Comparison of ENCODE assay signal across 8 cellular contexts in the genomic region with DNA sequence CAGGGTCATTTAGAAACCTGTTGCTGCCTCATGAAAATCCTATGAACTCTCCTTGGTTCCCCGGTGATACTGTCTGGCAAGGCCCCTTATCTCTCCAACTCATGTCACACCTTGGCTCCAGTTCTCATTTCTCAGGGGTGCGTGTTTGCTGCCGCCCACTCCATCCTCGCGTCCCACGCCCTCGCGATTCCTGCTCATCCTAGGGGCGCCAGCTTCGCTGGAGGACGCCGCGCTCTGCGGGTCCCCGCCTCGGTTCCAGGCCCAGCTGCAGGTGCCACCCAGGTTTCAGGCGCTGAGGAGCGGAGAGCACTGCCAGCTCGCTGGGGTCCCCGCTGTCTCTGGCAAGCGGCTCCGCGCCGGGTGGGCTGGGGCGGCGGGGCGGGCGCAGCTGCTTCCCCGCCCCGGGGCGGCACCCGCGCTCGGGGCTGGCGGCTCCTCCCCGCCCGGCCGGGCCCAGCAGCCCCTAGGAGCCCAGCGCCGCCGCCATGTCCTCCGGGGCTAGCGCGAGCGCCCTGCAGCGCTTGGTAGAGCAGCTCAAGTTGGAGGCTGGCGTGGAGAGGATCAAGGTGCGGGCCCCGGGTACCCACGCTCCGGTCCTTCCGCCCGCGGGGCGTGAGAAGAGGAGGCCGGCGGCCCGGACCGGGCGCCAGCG. TPM values are rescaled to one million over a fixed set of nuclear protein-coding genes. Genes with fewer than 3 reads are reported as not detected.
DNase-seq lines count a peak whose midpoint lies in the region; FAIRE-seq and TF ChIP-seq lines count a peak whose summit lies in the region.

GNG10 (plus strand) TSS at position 456 of the 652 bp plus-strand sequence; CDS start at position 486, 30 bp downstream.

- H3K4me3 ChIP-seq in HEK293 (ENCODE audit: low read depth, low read length) (peak within 1 kb of the TSS; percentile 78), NB4 (ENCODE audit: low read depth, low read length) (peak within 1 kb of the TSS; percentile 68), small intestine (ENCODE audit: low read depth in 1 of 2, low read length in 2 of 2) (peak within 1 kb of the TSS; percentile 73 to 83)

- H3K36me3 ChIP-seq in HEK293 (ENCODE audit: control insufficient read depth in 2 of 2, insufficient read depth in 1 of 2, low read length in 2 of 2) = peaks cover 0 to 12% of the 10 kb centered on the region in 2 experiments; a peak in 1 of 3 replicates
- H3K36me3 ChIP-seq in small intestine (ENCODE audit: control insufficient read depth in 2 of 2, insufficient read depth in 2 of 2, low read length in 2 of 2) = no peaks in the 10 kb centered on the region

- WGBS in small intestine, 3 donors = 0 to 1% (median 1%) methylated on average over 39 to 61 of the region's 61 CpGs

- CTCF ChIA-PET in HEK293 (lab: Yijun Ruan, JAX) = no interaction called here

- TF ChIP-seq CTCF in GM13976 (IDR thresholded peaks at IDR 0.05; ENCODE audit: borderline replicate concordance, control extremely low read depth, extremely low read depth, insufficient read depth, missing control alignments) (no peak), HEK293 (tag by site-specific recombination; IDR thresholded peaks at IDR 0.05) (no peak), NB4 (IDR thresholded peaks at IDR 0.05; ENCODE audit: low read depth, low read length) (no peak), VCaP (conservative IDR thresholded peaks at IDR 0.05) (no peak)

- in situ Hi-C loops in GM13976 (cut with MboI; ENCODE audit: low sequenced_read_pairs, unreplicated experiment) = no loop called here
- in situ Hi-C loops in T47D (cut with HindIII; ENCODE audit: low pct_unique_long_range_greater_than_20kb, low sequenced_read_pairs) = no loop called here

- DNase-seq in GM13976 (ENCODE audit: low spot score) (peak; percentile 94), NB4 (ENCODE audit: low read depth) (peak; percentile 64), T47D (ENCODE audit: low read depth in 1 of 2, low spot score in 1 of 2) (peak; percentile 65 to 88), iPS-NIHi7 (ENCODE audit: extremely low spot score) (peak; percentile 88), small intestine (peak; percentile 55), GF-D8 (lab: John Stamatoyannopoulos, UW) (no peak)

- no peaks in the 10 kb centered on the region for H3K27me3 ChIP-seq in small intestine (ENCODE audit: control insufficient read depth in 2 of 2, insufficient read depth in 2 of 2, low read length in 2 of 2)

- POLR2A ChIA-PET in HEK293 (lab: Yijun Ruan, JAX) = interaction anchor here (0.6 to 2.5 kb wide), 9 partner anchors 11 to 270 kb away, joined by 3 to 17 read pairs (median 4); partner anchors contain the start of gene DNAJC25

- FAIRE-seq in small intestine (lab: Jason Lieb, UNC) = no peak

- peak; percentile 44 for TF ChIP-seq POLR2A in NB4 (IDR thresholded peaks at IDR 0.05; ENCODE audit: extremely low read depth, insufficient read length)

- no peaks in the 10 kb centered on the region; the same call in 1 of the 2 replicates for H3K4me1 ChIP-seq in HEK293 (ENCODE audit: control insufficient read depth, insufficient read depth, low read length)
- no peaks in the 10 kb centered on the region for H3K4me1 ChIP-seq in small intestine (ENCODE audit: control insufficient read depth in 2 of 2, insufficient read depth in 1 of 2, low read depth in 1 of 2, low read length in 1 of 2)

- no peaks in the 10 kb centered on the region for H3K9me3 ChIP-seq in HEK293 (ENCODE audit: control insufficient read depth, insufficient read depth, low read depth, low read length)
- no peaks in the 10 kb centered on the region for H3K9me3 ChIP-seq in small intestine (ENCODE audit: control insufficient read depth, low read depth)

- no peak within 1 kb of the TSS; the same call in 1 of the 2 replicates for H3K27ac ChIP-seq in HEK293 (ENCODE audit: extremely low read depth, low read depth, low read length)
- H3K27ac ChIP-seq in VCaP = peak within 1 kb of the TSS; percentile 87
- H3K27ac ChIP-seq in small intestine (ENCODE audit: low read depth in 1 of 2, low read length in 1 of 2) = peak within 1 kb of the TSS; percentile 67 to 79

TF ChIP-seq in HEK293, 187 proteins besides CTCF, POLR2A, EP300 and RAD21 (continues in another document):
- no peak for TF ChIP-seq ZNF558 (tag by site-specific recombination; IDR thresholded peaks at IDR 0.05)
- TF ChIP-seq, protein P1, sequence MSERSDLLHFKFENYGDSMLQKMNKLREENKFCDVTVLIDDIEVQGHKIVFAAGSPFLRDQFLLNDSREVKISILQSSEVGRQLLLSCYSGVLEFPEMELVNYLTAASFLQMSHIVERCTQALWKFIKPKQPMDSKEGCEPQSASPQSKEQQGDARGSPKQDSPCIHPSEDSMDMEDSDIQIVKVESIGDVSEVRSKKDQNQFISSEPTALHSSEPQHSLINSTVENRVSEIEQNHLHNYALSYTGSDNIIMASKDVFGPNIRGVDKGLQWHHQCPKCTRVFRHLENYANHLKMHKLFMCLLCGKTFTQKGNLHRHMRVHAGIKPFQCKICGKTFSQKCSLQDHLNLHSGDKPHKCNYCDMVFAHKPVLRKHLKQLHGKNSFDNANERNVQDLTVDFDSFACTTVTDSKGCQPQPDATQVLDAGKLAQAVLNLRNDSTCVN (tag by site-specific recombination; optimal IDR thresholded peaks at IDR 0.05) = peak; percentile 64
- no peak for TF ChIP-seq ZNF433 (tag by site-specific recombination; IDR thresholded peaks at IDR 0.05; ENCODE audit: low read depth)
- TF ChIP-seq SCRT1 (tag by site-specific recombination; IDR thresholded peaks at IDR 0.05; ENCODE audit: borderline replicate concordance) = peak; percentile 87
- TF ChIP-seq ZNF777 (tag by site-specific recombination; IDR thresholded peaks at IDR 0.05; ENCODE audit: borderline replicate concordance) = no peak
- no peak for TF ChIP-seq ZNF133 (tag by site-specific recombination; IDR thresholded peaks at IDR 0.05)
- peak; percentile 73 for TF ChIP-seq ZBTB8A (tag by site-specific recombination; IDR thresholded peaks at IDR 0.05)
- TF ChIP-seq ZNF146 (tag by site-specific recombination; IDR thresholded peaks at IDR 0.05) = no peak
- TF ChIP-seq SP7 (tag by site-specific recombination; IDR thresholded peaks at IDR 0.05) = peak; percentile 39; the same call in 1 of the 2 replicates
- peak; percentile 27; the same call in 1 of the 2 replicates for TF ChIP-seq GLIS2 (tag by site-specific recombination; IDR thresholded peaks at IDR 0.05)
- TF ChIP-seq EGR2 (tag by site-specific recombination; IDR thresholded peaks at IDR 0.05; ENCODE audit: low read depth) = peak; percentile 76
- peak; percentile 45 for TF ChIP-seq GLIS1 (tag by site-specific recombination; IDR thresholded peaks at IDR 0.05)
- TF ChIP-seq ZNF169 (tag by site-specific recombination; IDR thresholded peaks at IDR 0.05) = no peak
- TF ChIP-seq ZNF404 (tag by site-specific recombination; IDR thresholded peaks at IDR 0.05) = no peak
- TF ChIP-seq ZSCAN30 (tag by site-specific recombination; IDR thresholded peaks at IDR 0.05) = peak; percentile 44; the same call in 1 of the 2 replicates
- peak; percentile 79 for TF ChIP-seq ZIC2 (tag by site-specific recombination; IDR thresholded peaks at IDR 0.05)
- TF ChIP-seq KLF17 (tag by site-specific recombination; IDR thresholded peaks at IDR 0.05) = peak; percentile 38; the same call in 1 of the 2 replicates
- TF ChIP-seq, protein P2, sequence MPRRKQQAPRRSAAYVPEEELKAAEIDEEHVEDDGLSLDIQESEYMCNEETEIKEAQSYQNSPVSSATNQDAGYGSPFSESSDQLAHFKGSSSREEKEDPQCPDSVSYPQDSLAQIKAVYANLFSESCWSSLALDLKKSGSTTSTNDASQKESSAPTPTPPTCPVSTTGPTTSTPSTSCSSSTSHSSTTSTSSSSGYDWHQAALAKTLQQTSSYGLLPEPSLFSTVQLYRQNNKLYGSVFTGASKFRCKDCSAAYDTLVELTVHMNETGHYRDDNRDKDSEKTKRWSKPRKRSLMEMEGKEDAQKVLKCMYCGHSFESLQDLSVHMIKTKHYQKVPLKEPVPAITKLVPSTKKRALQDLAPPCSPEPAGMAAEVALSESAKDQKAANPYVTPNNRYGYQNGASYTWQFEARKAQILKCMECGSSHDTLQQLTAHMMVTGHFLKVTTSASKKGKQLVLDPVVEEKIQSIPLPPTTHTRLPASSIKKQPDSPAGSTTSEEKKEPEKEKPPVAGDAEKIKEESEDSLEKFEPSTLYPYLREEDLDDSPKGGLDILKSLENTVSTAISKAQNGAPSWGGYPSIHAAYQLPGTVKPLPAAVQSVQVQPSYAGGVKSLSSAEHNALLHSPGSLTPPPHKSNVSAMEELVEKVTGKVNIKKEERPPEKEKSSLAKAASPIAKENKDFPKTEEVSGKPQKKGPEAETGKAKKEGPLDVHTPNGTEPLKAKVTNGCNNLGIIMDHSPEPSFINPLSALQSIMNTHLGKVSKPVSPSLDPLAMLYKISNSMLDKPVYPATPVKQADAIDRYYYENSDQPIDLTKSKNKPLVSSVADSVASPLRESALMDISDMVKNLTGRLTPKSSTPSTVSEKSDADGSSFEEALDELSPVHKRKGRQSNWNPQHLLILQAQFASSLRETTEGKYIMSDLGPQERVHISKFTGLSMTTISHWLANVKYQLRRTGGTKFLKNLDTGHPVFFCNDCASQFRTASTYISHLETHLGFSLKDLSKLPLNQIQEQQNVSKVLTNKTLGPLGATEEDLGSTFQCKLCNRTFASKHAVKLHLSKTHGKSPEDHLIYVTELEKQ (tag by site-specific recombination; IDR thresholded peaks at IDR 0.05; ENCODE audit: borderline replicate concordance) = no peak
- TF ChIP-seq ZNF660 (tag by site-specific recombination; IDR thresholded peaks at IDR 0.05) = no peak
- TF ChIP-seq ZEB2 (tag by site-specific recombination; IDR thresholded peaks at IDR 0.05) = peak; percentile 44; the same call in 1 of the 2 replicates
- peak; percentile 53 for TF ChIP-seq KLF1 (tag by site-specific recombination; IDR thresholded peaks at IDR 0.05)
- TF ChIP-seq ZBTB20 (tag by site-specific recombination; IDR thresholded peaks at IDR 0.05) = peak; percentile 64; the same call in 1 of the 2 replicates
- no peak for TF ChIP-seq ZNF311 (tag by site-specific recombination; IDR thresholded peaks at IDR 0.05; ENCODE audit: borderline replicate concordance)

RNA-seq across cellular contexts. Expression of gene GNG10, which starts in this region (rescaled TPM):
- 10 to 100 TPM; 28.1 to 42.0 (median 39.4) TPM for polyA plus RNA-seq in small intestine
